In genomic region chr20:42186337-42186736, GRCh38 we compare ENCODE assay signal across 31 cellular contexts.
"Had no signal": no experiment of that assay in that cellular context is flagged by ENCODE, and none has a peak within 500 bp of the region (broad histone marks: within the 10 kb centered on the region; RNA-seq: fewer than 3 reads in every experiment).

No MANE protein-coding gene starts in this region.

- H3K4me1 ChIP-seq: ascending aorta, breast epithelium, colonic mucosa, gastroesophageal sphincter, heart right ventricle had no signal

- DNase-seq: activated CD4-positive, alpha-beta memory T cell treated with anti-CD3 and anti-CD28 coated beads, Interleukin-2, amount 10 ng/mL, durations not matched to agents 7 days and 5 days; activated CD4-positive, alpha-beta T cell treated with anti-CD3 and anti-CD28 coated beads for 1 hour; activated CD4-positive, alpha-beta T cell treated with anti-CD3 and anti-CD28 coated beads for 4 hours; activated CD4-positive, alpha-beta T cell treated with anti-CD3 and anti-CD28 coated beads, Interleukin-2, amount 10 ng/mL, durations not matched to agents 7 days and 5 days; activated CD4-positive, alpha-beta T cell treated with anti-CD3 and anti-CD28 coated beads, Interleukin-2, amount 50 U/mL, for 4 hours; activated CD8-positive, alpha-beta memory T cell treated with anti-CD3 and anti-CD28 coated beads, Interleukin-2, amount 50 U/mL, for 48 hours; activated gamma-delta T cell; activated naive CD4-positive, alpha-beta T cell; activated naive CD4-positive, alpha-beta T cell treated with anti-CD3 and anti-CD28 coated beads, Interleukin-2, amount 10 ng/mL, durations not matched to agents 7 days and 5 days; activated naive CD8-positive, alpha-beta T cell treated with anti-CD3 and anti-CD28 coated beads, Interleukin-2, amount 10 ng/mL, durations not matched to agents 7 days and 5 days; activated T-cell treated with anti-CD3 and anti-CD28 coated beads for 4 hours; activated T-cell treated with anti-CD3 and anti-CD28 coated beads, Interleukin-2, amount 50 U/mL, for 24 hours; activated T-cell treated with anti-CD3 and anti-CD28 coated beads, Interleukin-2, amount 50 U/mL, for 72 hours; central memory CD4-positive, alpha-beta T cell; cerebellar nuclear complex; colonic mucosa; effector CD8-positive, alpha-beta T cell; esophagus squamous epithelium; foreskin melanocyte; heart right ventricle; T-helper 2 cell had no signal

- H3K27ac ChIP-seq: ascending aorta, breast epithelium, cardiac muscle cell, colonic mucosa, epithelial cell of prostate, esophagus squamous epithelium, gastroesophageal sphincter, heart right ventricle, VCaP had no signal

- H3K36me3 ChIP-seq: ascending aorta, breast epithelium, cardiac muscle cell, colonic mucosa, esophagus squamous epithelium, gastroesophageal sphincter, heart right ventricle had no signal

- ATAC-seq: activated naive CD4-positive, alpha-beta T cell treated with anti-CD3 and anti-CD28 coated beads, Interleukin-2, amount 50 U/mL, for 72 hours; activated T-cell treated with anti-CD3 and anti-CD28 coated beads, Interleukin-2, amount 50 U/mL, for 72 hours; gastroesophageal sphincter; heart right ventricle; WTC11 had no signal

- H3K9me3 ChIP-seq: ascending aorta, breast epithelium, colonic mucosa, esophagus squamous epithelium, gastroesophageal sphincter, heart right ventricle had no signal

- FAIRE-seq: endometrium, endothelial cell of umbilical vein had no signal

- H3K27me3 ChIP-seq: ascending aorta, breast epithelium, cardiac muscle cell, colonic mucosa, esophagus squamous epithelium, heart right ventricle had no signal

- H3K4me3 ChIP-seq: ascending aorta, breast epithelium, cardiac muscle cell, colonic mucosa, esophagus squamous epithelium, gastroesophageal sphincter, heart right ventricle had no signal
